1 cellular context compared by ENCODE assay signal in genomic region chr2:152715854-152716428, GRCh38.
TF ChIP-seq lines count a peak whose summit lies in the region.

No MANE protein-coding gene starts in this region.

TF ChIP-seq in HepG2, 621 proteins besides CTCF, POLR2A, EP300 and RAD21 (continued from another document and continues in another):
- TF ChIP-seq HBP1 (CRISPR knock-in tag; IDR thresholded peaks at IDR 0.05; ENCODE audit: low read depth), result peak; percentile 78; the same call in 1 of the 2 replicates
- TF ChIP-seq, protein P1, sequence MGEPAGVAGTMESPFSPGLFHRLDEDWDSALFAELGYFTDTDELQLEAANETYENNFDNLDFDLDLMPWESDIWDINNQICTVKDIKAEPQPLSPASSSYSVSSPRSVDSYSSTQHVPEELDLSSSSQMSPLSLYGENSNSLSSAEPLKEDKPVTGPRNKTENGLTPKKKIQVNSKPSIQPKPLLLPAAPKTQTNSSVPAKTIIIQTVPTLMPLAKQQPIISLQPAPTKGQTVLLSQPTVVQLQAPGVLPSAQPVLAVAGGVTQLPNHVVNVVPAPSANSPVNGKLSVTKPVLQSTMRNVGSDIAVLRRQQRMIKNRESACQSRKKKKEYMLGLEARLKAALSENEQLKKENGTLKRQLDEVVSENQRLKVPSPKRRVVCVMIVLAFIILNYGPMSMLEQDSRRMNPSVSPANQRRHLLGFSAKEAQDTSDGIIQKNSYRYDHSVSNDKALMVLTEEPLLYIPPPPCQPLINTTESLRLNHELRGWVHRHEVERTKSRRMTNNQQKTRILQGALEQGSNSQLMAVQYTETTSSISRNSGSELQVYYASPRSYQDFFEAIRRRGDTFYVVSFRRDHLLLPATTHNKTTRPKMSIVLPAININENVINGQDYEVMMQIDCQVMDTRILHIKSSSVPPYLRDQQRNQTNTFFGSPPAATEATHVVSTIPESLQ (CRISPR knock-in tag; conservative IDR thresholded peaks at IDR 0.05), result no peak
- no peak for TF ChIP-seq MAZ (IDR thresholded peaks at IDR 0.05; ENCODE audit: borderline replicate concordance, low read depth, low read length)
- no peak for TF ChIP-seq MAZ (CRISPR knock-in tag; IDR thresholded peaks at IDR 0.05; ENCODE audit: low read depth)
- no peak for TF ChIP-seq ARNTL (CRISPR knock-in tag; IDR thresholded peaks at IDR 0.05)
- TF ChIP-seq ZBTB3 (CRISPR knock-in tag; IDR thresholded peaks at IDR 0.05; ENCODE audit: borderline replicate concordance, low read depth), result no peak
- no peak for TF ChIP-seq CEBPB (IDR thresholded peaks at IDR 0.05; ENCODE audit: borderline replicate concordance, low read depth, low read length)
- TF ChIP-seq ZNF17 (CRISPR knock-in tag; IDR thresholded peaks at IDR 0.05), result no peak
- TF ChIP-seq, protein P2, sequence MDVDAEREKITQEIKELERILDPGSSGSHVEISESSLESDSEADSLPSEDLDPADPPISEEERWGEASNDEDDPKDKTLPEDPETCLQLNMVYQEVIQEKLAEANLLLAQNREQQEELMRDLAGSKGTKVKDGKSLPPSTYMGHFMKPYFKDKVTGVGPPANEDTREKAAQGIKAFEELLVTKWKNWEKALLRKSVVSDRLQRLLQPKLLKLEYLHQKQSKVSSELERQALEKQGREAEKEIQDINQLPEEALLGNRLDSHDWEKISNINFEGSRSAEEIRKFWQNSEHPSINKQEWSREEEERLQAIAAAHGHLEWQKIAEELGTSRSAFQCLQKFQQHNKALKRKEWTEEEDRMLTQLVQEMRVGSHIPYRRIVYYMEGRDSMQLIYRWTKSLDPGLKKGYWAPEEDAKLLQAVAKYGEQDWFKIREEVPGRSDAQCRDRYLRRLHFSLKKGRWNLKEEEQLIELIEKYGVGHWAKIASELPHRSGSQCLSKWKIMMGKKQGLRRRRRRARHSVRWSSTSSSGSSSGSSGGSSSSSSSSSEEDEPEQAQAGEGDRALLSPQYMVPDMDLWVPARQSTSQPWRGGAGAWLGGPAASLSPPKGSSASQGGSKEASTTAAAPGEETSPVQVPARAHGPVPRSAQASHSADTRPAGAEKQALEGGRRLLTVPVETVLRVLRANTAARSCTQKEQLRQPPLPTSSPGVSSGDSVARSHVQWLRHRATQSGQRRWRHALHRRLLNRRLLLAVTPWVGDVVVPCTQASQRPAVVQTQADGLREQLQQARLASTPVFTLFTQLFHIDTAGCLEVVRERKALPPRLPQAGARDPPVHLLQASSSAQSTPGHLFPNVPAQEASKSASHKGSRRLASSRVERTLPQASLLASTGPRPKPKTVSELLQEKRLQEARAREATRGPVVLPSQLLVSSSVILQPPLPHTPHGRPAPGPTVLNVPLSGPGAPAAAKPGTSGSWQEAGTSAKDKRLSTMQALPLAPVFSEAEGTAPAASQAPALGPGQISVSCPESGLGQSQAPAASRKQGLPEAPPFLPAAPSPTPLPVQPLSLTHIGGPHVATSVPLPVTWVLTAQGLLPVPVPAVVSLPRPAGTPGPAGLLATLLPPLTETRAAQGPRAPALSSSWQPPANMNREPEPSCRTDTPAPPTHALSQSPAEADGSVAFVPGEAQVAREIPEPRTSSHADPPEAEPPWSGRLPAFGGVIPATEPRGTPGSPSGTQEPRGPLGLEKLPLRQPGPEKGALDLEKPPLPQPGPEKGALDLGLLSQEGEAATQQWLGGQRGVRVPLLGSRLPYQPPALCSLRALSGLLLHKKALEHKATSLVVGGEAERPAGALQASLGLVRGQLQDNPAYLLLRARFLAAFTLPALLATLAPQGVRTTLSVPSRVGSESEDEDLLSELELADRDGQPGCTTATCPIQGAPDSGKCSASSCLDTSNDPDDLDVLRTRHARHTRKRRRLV (CRISPR knock-in tag; IDR thresholded peaks at IDR 0.05), result no peak
- peak in 1 of 2 experiments; percentile 33; a peak in 1 of 4 replicates for TF ChIP-seq NR2F1 (CRISPR knock-in tag; IDR thresholded peaks at IDR 0.05)
- TF ChIP-seq NFIB (CRISPR knock-in tag; IDR thresholded peaks at IDR 0.05; ENCODE audit: borderline replicate concordance), result no peak
- no peak for TF ChIP-seq EED (CRISPR knock-in tag; IDR thresholded peaks at IDR 0.05)
- no peak for TF ChIP-seq ZBTB38 (CRISPR knock-in tag; IDR thresholded peaks at IDR 0.05)
- TF ChIP-seq TRIM24 (CRISPR knock-in tag; IDR thresholded peaks at IDR 0.05), result no peak
- TF ChIP-seq SOX5 (CRISPR knock-in tag; IDR thresholded peaks at IDR 0.05; ENCODE audit: borderline replicate concordance), result no peak
- TF ChIP-seq, protein P3, sequence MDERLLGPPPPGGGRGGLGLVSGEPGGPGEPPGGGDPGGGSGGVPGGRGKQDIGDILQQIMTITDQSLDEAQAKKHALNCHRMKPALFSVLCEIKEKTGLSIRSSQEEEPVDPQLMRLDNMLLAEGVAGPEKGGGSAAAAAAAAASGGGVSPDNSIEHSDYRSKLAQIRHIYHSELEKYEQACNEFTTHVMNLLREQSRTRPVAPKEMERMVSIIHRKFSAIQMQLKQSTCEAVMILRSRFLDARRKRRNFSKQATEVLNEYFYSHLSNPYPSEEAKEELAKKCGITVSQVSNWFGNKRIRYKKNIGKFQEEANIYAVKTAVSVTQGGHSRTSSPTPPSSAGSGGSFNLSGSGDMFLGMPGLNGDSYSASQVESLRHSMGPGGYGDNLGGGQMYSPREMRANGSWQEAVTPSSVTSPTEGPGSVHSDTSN (CRISPR knock-in tag; IDR thresholded peaks at IDR 0.05), result no peak
- TF ChIP-seq, protein P4, sequence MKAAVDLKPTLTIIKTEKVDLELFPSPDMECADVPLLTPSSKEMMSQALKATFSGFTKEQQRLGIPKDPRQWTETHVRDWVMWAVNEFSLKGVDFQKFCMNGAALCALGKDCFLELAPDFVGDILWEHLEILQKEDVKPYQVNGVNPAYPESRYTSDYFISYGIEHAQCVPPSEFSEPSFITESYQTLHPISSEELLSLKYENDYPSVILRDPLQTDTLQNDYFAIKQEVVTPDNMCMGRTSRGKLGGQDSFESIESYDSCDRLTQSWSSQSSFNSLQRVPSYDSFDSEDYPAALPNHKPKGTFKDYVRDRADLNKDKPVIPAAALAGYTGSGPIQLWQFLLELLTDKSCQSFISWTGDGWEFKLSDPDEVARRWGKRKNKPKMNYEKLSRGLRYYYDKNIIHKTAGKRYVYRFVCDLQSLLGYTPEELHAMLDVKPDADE (CRISPR knock-in tag; IDR thresholded peaks at IDR 0.05), result no peak
- no peak for TF ChIP-seq ZNF761 (CRISPR knock-in tag; conservative IDR thresholded peaks at IDR 0.05)
- no peak for TF ChIP-seq NR2F6 (IDR thresholded peaks at IDR 0.05)
- TF ChIP-seq NR2F6 (CRISPR knock-in tag; IDR thresholded peaks at IDR 0.05), result no peak
- no peak for TF ChIP-seq SALL2 (CRISPR knock-in tag; IDR thresholded peaks at IDR 0.05)
- no peak for TF ChIP-seq ZNF883 (CRISPR knock-in tag; IDR thresholded peaks at IDR 0.05; ENCODE audit: not compliant biosample characterization)
- TF ChIP-seq JUND (CRISPR knock-in tag; IDR thresholded peaks at IDR 0.05), result no peak
- peak; percentile 89; the same call in 1 of the 2 replicates for TF ChIP-seq HMGXB3 (CRISPR knock-in tag; IDR thresholded peaks at IDR 0.05; ENCODE audit: borderline replicate concordance)
- TF ChIP-seq ZNF629 (CRISPR knock-in tag; conservative IDR thresholded peaks at IDR 0.05), result no peak
- TF ChIP-seq TBX3 (IDR thresholded peaks at IDR 0.05; ENCODE audit: borderline replicate concordance), result no peak
- TF ChIP-seq EZH2 (conservative IDR thresholded peaks at IDR 0.05; ENCODE audit: low read depth, low read length), result no peak
- TF ChIP-seq ZSCAN21 (CRISPR knock-in tag; IDR thresholded peaks at IDR 0.05; ENCODE audit: borderline replicate concordance), result no peak
- TF ChIP-seq ZNF331 (CRISPR knock-in tag; IDR thresholded peaks at IDR 0.05), result peak; percentile 36; the same call in 1 of the 2 replicates
- TF ChIP-seq RELA (CRISPR knock-in tag; IDR thresholded peaks at IDR 0.05), result no peak
- TF ChIP-seq ZNF589 (CRISPR knock-in tag; conservative IDR thresholded peaks at IDR 0.05), result no peak
- TF ChIP-seq PHF21A (CRISPR knock-in tag; IDR thresholded peaks at IDR 0.05), result no peak
- TF ChIP-seq ZNF609 (CRISPR knock-in tag; IDR thresholded peaks at IDR 0.05; ENCODE audit: borderline replicate concordance), result no peak
- TF ChIP-seq, protein P5, sequence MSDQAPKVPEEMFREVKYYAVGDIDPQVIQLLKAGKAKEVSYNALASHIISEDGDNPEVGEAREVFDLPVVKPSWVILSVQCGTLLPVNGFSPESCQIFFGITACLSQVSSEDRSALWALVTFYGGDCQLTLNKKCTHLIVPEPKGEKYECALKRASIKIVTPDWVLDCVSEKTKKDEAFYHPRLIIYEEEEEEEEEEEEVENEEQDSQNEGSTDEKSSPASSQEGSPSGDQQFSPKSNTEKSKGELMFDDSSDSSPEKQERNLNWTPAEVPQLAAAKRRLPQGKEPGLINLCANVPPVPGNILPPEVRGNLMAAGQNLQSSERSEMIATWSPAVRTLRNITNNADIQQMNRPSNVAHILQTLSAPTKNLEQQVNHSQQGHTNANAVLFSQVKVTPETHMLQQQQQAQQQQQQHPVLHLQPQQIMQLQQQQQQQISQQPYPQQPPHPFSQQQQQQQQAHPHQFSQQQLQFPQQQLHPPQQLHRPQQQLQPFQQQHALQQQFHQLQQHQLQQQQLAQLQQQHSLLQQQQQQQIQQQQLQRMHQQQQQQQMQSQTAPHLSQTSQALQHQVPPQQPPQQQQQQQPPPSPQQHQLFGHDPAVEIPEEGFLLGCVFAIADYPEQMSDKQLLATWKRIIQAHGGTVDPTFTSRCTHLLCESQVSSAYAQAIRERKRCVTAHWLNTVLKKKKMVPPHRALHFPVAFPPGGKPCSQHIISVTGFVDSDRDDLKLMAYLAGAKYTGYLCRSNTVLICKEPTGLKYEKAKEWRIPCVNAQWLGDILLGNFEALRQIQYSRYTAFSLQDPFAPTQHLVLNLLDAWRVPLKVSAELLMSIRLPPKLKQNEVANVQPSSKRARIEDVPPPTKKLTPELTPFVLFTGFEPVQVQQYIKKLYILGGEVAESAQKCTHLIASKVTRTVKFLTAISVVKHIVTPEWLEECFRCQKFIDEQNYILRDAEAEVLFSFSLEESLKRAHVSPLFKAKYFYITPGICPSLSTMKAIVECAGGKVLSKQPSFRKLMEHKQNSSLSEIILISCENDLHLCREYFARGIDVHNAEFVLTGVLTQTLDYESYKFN (CRISPR knock-in tag; conservative IDR thresholded peaks at IDR 0.05), result no peak
- peak; percentile 86 for TF ChIP-seq TEAD3 (CRISPR knock-in tag; optimal IDR thresholded peaks at IDR 0.05; ENCODE audit: borderline replicate concordance)
